In the genomic region with DNA sequence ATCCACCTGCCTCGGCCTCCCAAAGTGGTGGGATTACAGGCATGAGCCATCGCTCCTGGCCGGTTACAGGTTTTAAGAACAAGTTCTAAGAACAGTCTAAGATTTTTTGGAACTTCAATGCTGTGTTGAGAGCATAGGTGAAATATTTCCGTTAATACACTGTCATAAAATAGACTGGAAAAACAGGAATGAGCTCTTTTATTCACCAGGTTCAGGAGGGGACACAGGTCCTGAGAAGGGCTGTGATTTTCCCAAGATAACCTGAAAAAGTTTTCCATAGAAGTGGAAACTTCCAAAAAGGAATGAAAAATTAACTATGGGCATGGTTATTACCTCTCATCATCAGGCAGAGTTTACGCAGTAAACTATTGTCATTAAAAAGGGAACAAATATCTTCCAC, we compare ENCODE assay signal across 18 cellular contexts.
A peak's percentile ranks its signal among the peaks of the same experiment; 100 is the strongest.
DNase-seq lines count a peak whose midpoint lies in the region; ATAC-seq, FAIRE-seq and TF ChIP-seq lines count a peak whose summit lies in the region.
"Had no signal": no experiment of that assay in that cellular context is flagged by ENCODE, and none has a peak within 500 bp of the region (broad histone marks: within the 10 kb centered on the region; RNA-seq: fewer than 3 reads in every experiment).

No MANE protein-coding gene starts in this region.

- no peaks in the 10 kb centered on the region for H3K79me2 ChIP-seq in HCT116 (ENCODE audit: insufficient read depth, low read length)
- no peaks in the 10 kb centered on the region for H3K79me2 ChIP-seq in keratinocyte (ENCODE audit: control insufficient read depth, insufficient read depth, low read length)
- no peaks in the 10 kb centered on the region for H3K79me2 ChIP-seq in smooth muscle cell (ENCODE audit: low read depth)

- 77% methylated on average over 5 of the region's 5 CpGs for WGBS in smooth muscle cell (ENCODE audit: low lambda C conversion rate)

- RAD21 ChIA-PET in HCT116 (lab: Charles Lee; ENCODE audit: low non-redundant PET in 1 of 2, low total read pairs in 2 of 2, uncharacterized antibody in 2 of 2, unreplicated experiment in 2 of 2), result no interaction called here

- H4K20me1 ChIP-seq in HCT116 (ENCODE audit: insufficient read depth) (no peaks in the 10 kb centered on the region), keratinocyte (ENCODE audit: control insufficient read depth, extremely low read depth, insufficient read depth, low read length) (no peaks in the 10 kb centered on the region), smooth muscle cell (ENCODE audit: low read depth) (no peaks in the 10 kb centered on the region)

- H2AFZ ChIP-seq in HCT116 (ENCODE audit: low read depth, low read length, poor library complexity, severe bottlenecking) (peak overlapping the region; percentile 64), keratinocyte (ENCODE audit: control insufficient read depth, low read length) (peak overlapping the region; percentile 21), smooth muscle cell (ENCODE audit: low read depth) (no peak overlapping the region)

- H3K4me3 ChIP-seq in HCT116 (replicated peaks in 1 of 2; ENCODE audit: low read depth in 1 of 2, low read length in 2 of 2) (peak overlapping the region in 1 of 2 experiments; percentile 27; a peak in 2 of 4 replicates), astrocyte of the spinal cord (ENCODE audit: low read depth, low read length) (no peak overlapping the region), keratinocyte (ENCODE audit: control insufficient read depth in 2 of 3, extremely low read depth in 1 of 3, insufficient read depth in 2 of 3, low read depth in 1 of 3, low read length in 3 of 3) (peak overlapping the region in 1 of 3 experiments; percentile 10), smooth muscle cell (no peak overlapping the region), HAP-1 (no peak overlapping the region)
- H3K4me3 ChIP-seq: heart left ventricle had no signal

- intact Hi-C loops in HCT116 (cut with micrococcal nuclease), result no loop called here

- DNase-seq in HCT116 (ENCODE audit: low read depth, low spot score) (no peak), astrocyte of the spinal cord (ENCODE audit: low read depth, low spot score) (peak; percentile 13), keratinocyte (ENCODE audit: low read depth, low spot score) (no peak), smooth muscle cell (lab: John Stamatoyannopoulos, UW; ENCODE audit: unreplicated experiment) (no peak), HAP-1 (ENCODE audit: low spot score in 2 of 2) (no peak), AG20443 (ENCODE audit: low spot score) (no peak)
- DNase-seq: activated CD4-positive, alpha-beta T cell treated with anti-CD3 and anti-CD28 coated beads for 4 hours; activated naive CD4-positive, alpha-beta T cell treated with Interleukin-2 at 50 U/mL for 16 hours; heart left ventricle; KBM-7; NCI-H1048; NCI-H2081; NCI-H524; SHP77 treated with DMSO at 0.1 percent for 48 hours; stimulated activated naive CD8-positive, alpha-beta T cell treated with anti-CD3 and anti-CD28 coated beads, Interleukin-15, amount 100 ng/mL, for 72 hours had no signal

- TF ChIP-seq RAD21 in HCT116 (IDR thresholded peaks at IDR 0.05; ENCODE audit: low read depth), result no peak

- no TSS peak for BruUV-seq in HCT116 (replicated peaks; lab: Mats Ljungman, UMichigan)

- CTCF ChIA-PET in HCT116 (lab: Charles Lee), result interaction anchor here (1.3 kb wide), 1 partner anchor 26 kb away, joined by 4 read pairs; no protein-coding TSS in a partner anchor

- H3K9me3 ChIP-seq in HCT116 (ENCODE audit: control insufficient read depth in 1 of 2, insufficient read depth in 1 of 2, low read depth in 1 of 2, low read length in 2 of 2) (peaks cover 0 to 5% of the 10 kb centered on the region in 2 experiments; a peak in 1 of 4 replicates), keratinocyte (ENCODE audit: control insufficient read depth, low read depth, low read length) (peaks cover 4% of the 10 kb centered on the region), smooth muscle cell (replicated peaks; ENCODE audit: low read depth) (peaks cover 12% of the 10 kb centered on the region), HAP-1 (no peaks in the 10 kb centered on the region)

- POLR2A ChIA-PET in HCT116 (lab: Charles Lee), result no interaction called here

- peaks cover 12 to 25% of the 10 kb centered on the region in 2 experiments for H3K4me1 ChIP-seq in HCT116 (ENCODE audit: control insufficient read depth in 1 of 2, insufficient read depth in 2 of 2, low read length in 2 of 2)
- peaks cover 30% of the 10 kb centered on the region for H3K4me1 ChIP-seq in keratinocyte (ENCODE audit: control insufficient read depth, extremely low read depth, insufficient read depth, low read length)
- no peaks in the 10 kb centered on the region for H3K4me1 ChIP-seq in smooth muscle cell (ENCODE audit: low read depth)
- no peaks in the 10 kb centered on the region; the same call in 1 of the 2 replicates for H3K4me1 ChIP-seq in HAP-1

- no peaks in the 10 kb centered on the region for H3K9me1 ChIP-seq in keratinocyte (ENCODE audit: control insufficient read depth, extremely low read depth, insufficient read depth, low read length)

- no peaks in the 10 kb centered on the region for H3K9me2 ChIP-seq in HCT116 (ENCODE audit: insufficient read depth)

- H3K27ac ChIP-seq in HCT116 (ENCODE audit: low read depth, low read length) (peak overlapping the region; percentile 30; the same call in 1 of the 2 replicates), keratinocyte (ENCODE audit: control insufficient read depth, insufficient read depth, low read length) (no peak overlapping the region), smooth muscle cell (ENCODE audit: low read depth) (peak overlapping the region; percentile 53)
- H3K27ac ChIP-seq: HL-60 had no signal

- H3K9ac ChIP-seq in HCT116 (ENCODE audit: low read length), result no peak overlapping the region
- no peak overlapping the region for H3K9ac ChIP-seq in keratinocyte (ENCODE audit: control insufficient read depth, extremely low read depth, insufficient read depth, low read length)
- no peak overlapping the region for H3K9ac ChIP-seq in smooth muscle cell (ENCODE audit: low read depth)

- H3F3A ChIP-seq in smooth muscle cell (ENCODE audit: low read depth), result no peaks in the 10 kb centered on the region

- H3K27me3 ChIP-seq in HCT116 (ENCODE audit: insufficient read depth, low read length), result no peaks in the 10 kb centered on the region
- no peaks in the 10 kb centered on the region for H3K27me3 ChIP-seq in keratinocyte (ENCODE audit: control insufficient read depth, extremely low read depth, insufficient read depth, low read length)
- no peaks in the 10 kb centered on the region for H3K27me3 ChIP-seq in smooth muscle cell (ENCODE audit: low read depth)
- H3K27me3 ChIP-seq in HAP-1 (ENCODE audit: low read depth), result no peaks in the 10 kb centered on the region
- H3K27me3 ChIP-seq: heart left ventricle had no signal

- dilution Hi-C loops in keratinocyte (cut with MboI; ENCODE audit: extremely low pct_ligation_motif_present, low sequenced_read_pairs), result no loop called here

- TF ChIP-seq POLR2A in HCT116 (IDR thresholded peaks at IDR 0.05; ENCODE audit: borderline replicate concordance, extremely low read depth, insufficient read depth, insufficient read length), result no peak

- H3K4me2 ChIP-seq in HCT116 (ENCODE audit: low read length) (peak overlapping the region; percentile 70), keratinocyte (ENCODE audit: control insufficient read depth, extremely low read depth, insufficient read depth, low read depth, low read length) (peak overlapping the region; percentile 30), smooth muscle cell (no peak overlapping the region)

- TF ChIP-seq CTCF in HCT116 (IDR thresholded peaks at IDR 0.05 in 2 of 3, conservative IDR thresholded peaks at IDR 0.05 in 1 of 3; ENCODE audit: borderline replicate concordance in 1 of 3, insufficient read depth in 1 of 3, low read depth in 2 of 3, low read length in 2 of 3) (no peak), astrocyte of the spinal cord (IDR thresholded peaks at IDR 0.05; ENCODE audit: low read depth, low read length) (no peak), keratinocyte (optimal IDR thresholded peaks at IDR 0.05 in 1 of 3, IDR thresholded peaks at IDR 0.05 in 1 of 3, conservative IDR thresholded peaks at IDR 0.05 in 1 of 3; ENCODE audit: extremely low read depth in 1 of 3, insufficient read depth in 2 of 3, low read length in 3 of 3) (no peak), smooth muscle cell (IDR thresholded peaks at IDR 0.05; ENCODE audit: borderline replicate concordance, insufficient read depth, poor library complexity, severe bottlenecking) (no peak)

- FAIRE-seq in keratinocyte (lab: Jason Lieb, UNC), result peak; percentile 13

- H3K36me3 ChIP-seq in HCT116 (ENCODE audit: control insufficient read depth in 1 of 2, insufficient read depth in 2 of 2, low read length in 2 of 2) (no peaks in the 10 kb centered on the region), keratinocyte (ENCODE audit: control insufficient read depth in 2 of 2, extremely low read depth in 1 of 2, insufficient read depth in 2 of 2, low read length in 2 of 2) (no peaks in the 10 kb centered on the region), smooth muscle cell (ENCODE audit: low read depth) (peaks cover 4% of the 10 kb centered on the region), HAP-1 (replicated peaks) (no peaks in the 10 kb centered on the region)
- H3K36me3 ChIP-seq: heart left ventricle had no signal

- in situ Hi-C loops in astrocyte of the spinal cord (cut with HindIII; ENCODE audit: low sequenced_read_pairs), result no loop called here
- in situ Hi-C loops in HAP-1 (cut with MboI; ENCODE audit: low sequenced_read_pairs), result no loop called here

- ATAC-seq in HCT116 (peak; percentile 38; the same call in 1 of the 2 replicates), GM18867 (IDR thresholded peaks at IDR 0.05; ENCODE audit: unreplicated experiment) (no peak), GM21619 (IDR thresholded peaks at IDR 0.05; ENCODE audit: unreplicated experiment) (no peak)
- ATAC-seq: stimulated activated naive CD8-positive, alpha-beta T cell treated with anti-CD3 and anti-CD28 coated beads, Interleukin-15, amount 100 ng/mL, for 72 hours had no signal

TF ChIP-seq in HCT116, 20 proteins besides CTCF, POLR2A, EP300 and RAD21:
- TF ChIP-seq SP1 (IDR thresholded peaks at IDR 0.05; ENCODE audit: low read depth) (peak; percentile 13; the same call in 1 of the 2 replicates), EZH2 (IDR thresholded peaks at IDR 0.05) (no peak)
